Comparison of ENCODE assay signal across 8 cellular contexts in the genomic region with DNA sequence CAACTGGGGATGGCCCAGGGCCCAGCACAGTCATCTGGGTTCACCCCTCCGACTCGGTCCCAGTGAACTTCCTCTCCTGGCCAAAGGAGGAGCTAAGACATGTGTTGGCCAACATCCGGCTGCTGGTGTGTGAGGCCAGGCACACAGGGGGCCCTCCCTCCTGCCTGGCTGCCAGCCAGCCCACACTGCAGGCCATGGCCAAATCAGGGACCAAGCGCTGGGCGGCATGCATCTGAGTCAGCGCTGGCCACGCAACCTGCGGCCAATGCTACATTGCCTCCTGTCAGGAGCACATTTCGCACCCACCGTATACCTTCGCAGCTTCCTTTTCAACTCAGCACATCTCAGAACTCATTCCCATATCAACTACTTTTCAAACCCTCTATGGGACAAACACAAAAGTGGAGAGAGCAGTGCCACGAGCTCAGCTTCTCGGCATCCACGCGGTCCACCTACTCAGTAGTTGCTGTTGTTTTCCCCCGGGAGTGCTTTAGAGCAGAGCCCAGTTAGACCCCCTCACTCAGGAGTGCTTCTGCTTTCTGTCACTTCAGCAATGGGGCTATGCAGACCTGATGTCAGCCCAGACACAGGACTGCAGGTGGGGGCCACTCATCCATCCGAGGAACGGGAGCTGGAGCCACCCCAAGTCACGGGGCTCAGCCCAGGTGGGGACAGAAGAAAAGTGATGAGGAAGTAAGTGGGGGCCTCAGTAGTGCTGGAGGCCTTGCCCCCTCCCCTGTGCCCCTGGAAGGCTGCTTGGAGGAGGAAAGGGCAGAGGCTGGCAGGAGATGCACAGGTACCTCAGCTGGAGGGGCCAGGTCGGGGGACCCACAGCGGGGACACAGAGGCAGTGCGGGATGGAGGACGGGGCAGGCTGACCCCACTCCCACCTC. TPM values are rescaled to one million over a fixed set of nuclear protein-coding genes. Genes with fewer than 3 reads are reported as not detected.
A peak's percentile ranks its signal among the peaks of the same experiment; 100 is the strongest.
DNase-seq lines count a peak whose midpoint lies in the region; ATAC-seq and TF ChIP-seq lines count a peak whose summit lies in the region.

No MANE protein-coding gene starts in this region.

- H3K4me1 ChIP-seq in liver (ENCODE audit: control insufficient read depth in 4 of 4, insufficient read depth in 4 of 4, low read length in 3 of 4) (peaks cover 0 to 23% (median 16%) of the 10 kb centered on the region in 4 donors), A673 (ENCODE audit: insufficient read depth, low read length, poor library complexity, severe bottlenecking) (no peaks in the 10 kb centered on the region)

- H3K9ac ChIP-seq in liver (ENCODE audit: low read depth in 1 of 2, low read length in 2 of 2) = no peak overlapping the region

- WGBS in liver = 54% methylated on average over 23 of the region's 23 CpGs

- peak; percentile 67 for TF ChIP-seq CTCF in choroid plexus epithelial cell (conservative IDR thresholded peaks at IDR 0.05; ENCODE audit: low read depth, low read length)
- TF ChIP-seq CTCF in liver (IDR thresholded peaks at IDR 0.05; ENCODE audit: low read depth, low read length, missing input control) = peak; percentile 49
- TF ChIP-seq CTCF in A673 (conservative IDR thresholded peaks at IDR 0.05; ENCODE audit: low read depth, low read length) = no peak

- peaks cover 29% of the 10 kb centered on the region for H3K4me1 Mint-ChIP-seq in stimulated activated naive CD8-positive, alpha-beta T cell treated with anti-CD3 and anti-CD28 coated beads, Interleukin-15, amount 100 ng/mL, for 72 hours

- in situ Hi-C loops in Caki2 (cut with HindIII; ENCODE audit: low pct_unique_long_range_greater_than_20kb, low sequenced_read_pairs) = no loop called here

- H3K27me3 ChIP-seq in liver (ENCODE audit: control insufficient read depth in 4 of 4, insufficient read depth in 4 of 4, low read length in 3 of 4) = no peaks in the 10 kb centered on the region
- H3K27me3 ChIP-seq in A673 (replicated peaks; ENCODE audit: insufficient read depth, low read depth, low read length, poor library complexity) = no peaks in the 10 kb centered on the region

- H3K9me3 ChIP-seq in liver (ENCODE audit: control insufficient read depth in 4 of 4, low read length in 3 of 4) = no peaks in the 10 kb centered on the region
- H3K9me3 ChIP-seq in A673 (ENCODE audit: low read depth, low read length, poor library complexity, severe bottlenecking) = no peaks in the 10 kb centered on the region

- peak; percentile 93 for ATAC-seq in GM19372 (IDR thresholded peaks at IDR 0.05; ENCODE audit: low read depth, unreplicated experiment)
- peak; percentile 92 for ATAC-seq in HG03432 (IDR thresholded peaks at IDR 0.05; ENCODE audit: unreplicated experiment)
- peak; percentile 87 for ATAC-seq in stimulated activated naive CD8-positive, alpha-beta T cell treated with anti-CD3 and anti-CD28 coated beads, Interleukin-15, amount 100 ng/mL, for 72 hours

- POLR2A ChIA-PET in A673 (lab: Charles Lee; ENCODE audit: low non-redundant PET) = no interaction called here

- CTCF ChIA-PET in A673 (lab: Charles Lee) = no interaction called here

- H3K27ac ChIP-seq in liver (ENCODE audit: low read depth in 1 of 2, low read length in 2 of 2) (peak overlapping the region; percentile 83 to 84), A673 (ENCODE audit: low read depth, low read length, poor library complexity, severe bottlenecking) (no peak overlapping the region)

- no TSS peak for BruUV-seq in A673 (replicated peaks; lab: Mats Ljungman, UMichigan)

- H3K36me3 ChIP-seq in liver (ENCODE audit: control insufficient read depth in 4 of 4, insufficient read depth in 3 of 4, low read depth in 1 of 4, low read length in 3 of 4) (peaks cover 0 to 19% (median 12%) of the 10 kb centered on the region in 4 donors), A673 (ENCODE audit: insufficient read depth, low read length, poor library complexity, severe bottlenecking) (no peaks in the 10 kb centered on the region)

- intact Hi-C loops in A673 (cut with micrococcal nuclease; ENCODE audit: unreplicated experiment) = no loop called here

- peak; percentile 93 for DNase-seq in Caki2 (ENCODE audit: low read depth)
- DNase-seq in SK-N-DZ (ENCODE audit: low spot score) = peak; percentile 60
- DNase-seq in choroid plexus epithelial cell (ENCODE audit: low read depth) = peak; percentile 98
- peak in 1 of 2 donors; percentile 64 for DNase-seq in stimulated activated naive CD8-positive, alpha-beta T cell treated with anti-CD3 and anti-CD28 coated beads, Interleukin-15, amount 100 ng/mL, for 72 hours
- no peak for DNase-seq in A673 (ENCODE audit: low spot score)

- H3K27me3 Mint-ChIP-seq in stimulated activated naive CD8-positive, alpha-beta T cell treated with anti-CD3 and anti-CD28 coated beads, Interleukin-15, amount 100 ng/mL, for 72 hours = no peaks in the 10 kb centered on the region

- H3K27ac Mint-ChIP-seq in stimulated activated naive CD8-positive, alpha-beta T cell treated with anti-CD3 and anti-CD28 coated beads, Interleukin-15, amount 100 ng/mL, for 72 hours = peak overlapping the region in 1 of 2 donors; percentile 72

- TF ChIP-seq RAD21 in liver (IDR thresholded peaks at IDR 0.05) = peak in 1 of 2 donors; percentile 62

- H3K4me3 Mint-ChIP-seq in stimulated activated naive CD8-positive, alpha-beta T cell treated with anti-CD3 and anti-CD28 coated beads, Interleukin-15, amount 100 ng/mL, for 72 hours = peak overlapping the region in 1 of 2 donors; percentile 27

- H3K9me3 Mint-ChIP-seq in stimulated activated naive CD8-positive, alpha-beta T cell treated with anti-CD3 and anti-CD28 coated beads, Interleukin-15, amount 100 ng/mL, for 72 hours = no peaks in the 10 kb centered on the region

- H3K4me3 ChIP-seq in choroid plexus epithelial cell (ENCODE audit: low read depth, low read length) (no peak overlapping the region), liver (ENCODE audit: low read depth in 1 of 3, low read length in 3 of 3) (no peak overlapping the region), A673 (ENCODE audit: low read depth, low read length, poor library complexity, severe bottlenecking) (no peak overlapping the region)

TF ChIP-seq in liver, 16 proteins besides CTCF, POLR2A, EP300 and RAD21 (continues in another document):
- TF ChIP-seq, protein P1, sequence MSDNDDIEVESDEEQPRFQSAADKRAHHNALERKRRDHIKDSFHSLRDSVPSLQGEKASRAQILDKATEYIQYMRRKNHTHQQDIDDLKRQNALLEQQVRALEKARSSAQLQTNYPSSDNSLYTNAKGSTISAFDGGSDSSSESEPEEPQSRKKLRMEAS (IDR thresholded peaks at IDR 0.05) = no peak
- no peak for TF ChIP-seq YY1 (IDR thresholded peaks at IDR 0.05)
- TF ChIP-seq NR2F2 (IDR thresholded peaks at IDR 0.05) = peak; percentile 54
- no peak for TF ChIP-seq TAF1 (conservative IDR thresholded peaks at IDR 0.05)
- TF ChIP-seq RXRA (IDR thresholded peaks at IDR 0.05) = peak; percentile 73 to 74
- TF ChIP-seq GABPA (IDR thresholded peaks at IDR 0.05 in 1 of 2, conservative IDR thresholded peaks at IDR 0.05 in 1 of 2) = peak in 1 of 2 donors; percentile 83
- no peak for TF ChIP-seq FOXA1 (IDR thresholded peaks at IDR 0.05)
- TF ChIP-seq, protein P2, sequence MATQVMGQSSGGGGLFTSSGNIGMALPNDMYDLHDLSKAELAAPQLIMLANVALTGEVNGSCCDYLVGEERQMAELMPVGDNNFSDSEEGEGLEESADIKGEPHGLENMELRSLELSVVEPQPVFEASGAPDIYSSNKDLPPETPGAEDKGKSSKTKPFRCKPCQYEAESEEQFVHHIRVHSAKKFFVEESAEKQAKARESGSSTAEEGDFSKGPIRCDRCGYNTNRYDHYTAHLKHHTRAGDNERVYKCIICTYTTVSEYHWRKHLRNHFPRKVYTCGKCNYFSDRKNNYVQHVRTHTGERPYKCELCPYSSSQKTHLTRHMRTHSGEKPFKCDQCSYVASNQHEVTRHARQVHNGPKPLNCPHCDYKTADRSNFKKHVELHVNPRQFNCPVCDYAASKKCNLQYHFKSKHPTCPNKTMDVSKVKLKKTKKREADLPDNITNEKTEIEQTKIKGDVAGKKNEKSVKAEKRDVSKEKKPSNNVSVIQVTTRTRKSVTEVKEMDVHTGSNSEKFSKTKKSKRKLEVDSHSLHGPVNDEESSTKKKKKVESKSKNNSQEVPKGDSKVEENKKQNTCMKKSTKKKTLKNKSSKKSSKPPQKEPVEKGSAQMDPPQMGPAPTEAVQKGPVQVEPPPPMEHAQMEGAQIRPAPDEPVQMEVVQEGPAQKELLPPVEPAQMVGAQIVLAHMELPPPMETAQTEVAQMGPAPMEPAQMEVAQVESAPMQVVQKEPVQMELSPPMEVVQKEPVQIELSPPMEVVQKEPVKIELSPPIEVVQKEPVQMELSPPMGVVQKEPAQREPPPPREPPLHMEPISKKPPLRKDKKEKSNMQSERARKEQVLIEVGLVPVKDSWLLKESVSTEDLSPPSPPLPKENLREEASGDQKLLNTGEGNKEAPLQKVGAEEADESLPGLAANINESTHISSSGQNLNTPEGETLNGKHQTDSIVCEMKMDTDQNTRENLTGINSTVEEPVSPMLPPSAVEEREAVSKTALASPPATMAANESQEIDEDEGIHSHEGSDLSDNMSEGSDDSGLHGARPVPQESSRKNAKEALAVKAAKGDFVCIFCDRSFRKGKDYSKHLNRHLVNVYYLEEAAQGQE (IDR thresholded peaks at IDR 0.05) = no peak

RNA-seq across cellular contexts. Expression of gene NINJ1, which starts 13.9 kb away (rescaled TPM):
- 53.5 and 59.9 TPM in 2 replicates for total RNA-seq in Caki2 (2014; rRNA removed; shearing (Covaris generic); ENCODE audit: low replicate concordance)
- 9.9 and 12.7 TPM in 2 replicates for polyA plus RNA-seq in SK-N-DZ (2014; cell fraction: cytosol; rRNA removed)
- 5.5 and 6.9 TPM in 2 replicates for polyA plus RNA-seq in SK-N-DZ (2014; cell fraction: nucleus; rRNA removed)
- total RNA-seq in liver (10 to 100 TPM; 31.2 to 40.0 TPM), A673 (2021) (9.2 and 13.7 TPM in 2 replicates)
- 10 to 100 TPM; 70.4 to 72.1 TPM for polyA plus RNA-seq in liver

RNA-seq across cellular contexts. Expression of gene CARD19, which starts 24.2 kb away (rescaled TPM):
- total RNA-seq in Caki2 (2014; rRNA removed; shearing (Covaris generic); ENCODE audit: low replicate concordance) = 83.8 and 92.5 TPM in 2 replicates
- 16.7 and 29.0 TPM in 2 replicates for polyA plus RNA-seq in SK-N-DZ (2014; cell fraction: cytosol; rRNA removed)
- 28.9 and 39.7 TPM in 2 replicates for polyA plus RNA-seq in SK-N-DZ (2014; cell fraction: nucleus; rRNA removed)
- total RNA-seq in liver (10 to 100 TPM; 13.0 to 15.5 TPM), A673 (2021) (12.2 and 16.2 TPM in 2 replicates)
- polyA plus RNA-seq in liver = 10 to 100 TPM; 17.2 to 18.2 TPM
